8 cellular contexts compared by ENCODE assay signal in the genomic region with DNA sequence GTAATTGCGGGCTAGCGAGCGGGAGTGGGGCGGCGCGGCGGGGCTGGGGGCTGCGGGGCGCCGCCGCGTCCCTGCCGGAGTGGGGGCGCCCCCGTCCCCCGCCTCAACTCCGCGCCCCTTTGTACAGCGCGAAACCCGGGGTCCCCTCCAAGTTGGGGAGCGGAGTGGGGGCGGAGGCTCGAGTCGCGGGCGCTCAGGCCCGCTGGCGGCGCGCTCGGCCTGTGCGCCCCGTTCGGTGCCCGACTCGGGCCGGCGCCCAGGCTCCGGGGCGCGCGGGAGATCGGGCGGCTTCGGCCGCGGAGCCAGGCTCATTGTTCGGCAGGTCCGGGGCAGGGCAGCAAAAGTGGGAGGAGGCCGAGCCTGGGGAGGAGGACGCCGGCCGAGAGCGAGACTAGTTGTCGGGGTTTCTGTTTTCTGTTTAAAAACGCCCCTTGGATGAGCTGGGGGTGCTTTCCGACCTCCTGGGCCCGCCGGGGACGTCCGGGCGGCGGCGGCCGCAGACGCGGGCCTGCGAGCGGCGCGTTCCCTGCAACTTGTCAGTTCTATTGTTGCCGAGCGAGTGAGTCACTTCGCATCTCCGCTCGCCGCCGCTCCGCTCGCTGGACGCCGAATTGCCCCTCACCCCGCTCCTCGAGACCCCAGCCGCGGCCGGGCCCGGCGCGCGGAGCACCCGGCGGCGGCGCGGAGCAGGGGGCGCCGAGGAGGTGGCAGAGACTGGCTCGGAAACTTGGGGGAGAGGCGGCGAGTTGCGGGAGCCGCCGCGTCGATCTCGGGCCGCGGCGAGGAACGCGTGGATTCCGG. TPM values are rescaled to one million over a fixed set of nuclear protein-coding genes. Genes with fewer than 3 reads are reported as not detected.
DNase-seq lines count a peak whose midpoint lies in the region; ATAC-seq, FAIRE-seq and TF ChIP-seq lines count a peak whose summit lies in the region.

No MANE protein-coding gene starts in this region.

- no peaks in the 10 kb centered on the region for H3K27me3 ChIP-seq in thyroid gland

- DNase-seq in AG20443 (ENCODE audit: low spot score) (peak; percentile 80), RKO (ENCODE audit: low spot score) (peak; percentile 87), frontal cortex (ENCODE audit: low spot score in 2 of 2) (peak; percentile 61 to 80), omental fat pad (ENCODE audit: low spot score) (no peak), thyroid gland (peak; percentile 46 to 49)
- peak; percentile 61 for DNase-seq in activated naive CD4-positive, alpha-beta T cell treated with anti-CD3 and anti-CD28 coated beads for 36 hours

- H3K9me3 ChIP-seq in thyroid gland, result no peaks in the 10 kb centered on the region

- H3K9me3 Mint-ChIP-seq in activated naive CD4-positive, alpha-beta T cell treated with anti-CD3 and anti-CD28 coated beads for 36 hours, result no peaks in the 10 kb centered on the region

- H3K36me3 ChIP-seq in thyroid gland, result no peaks in the 10 kb centered on the region

- intact Hi-C loops in activated naive CD4-positive, alpha-beta T cell treated with anti-CD3 and anti-CD28 coated beads for 36 hours (cut with micrococcal nuclease), result loop anchor here (1.0 to 5.0 kb wide), 7 partner anchors 32 to 388 kb away; a partner anchor contains a TSS
- intact Hi-C loops in thyroid gland (cut with DNase I), result loop anchor here (2.0 to 10.0 kb wide), 2 partner anchors 32 to 386 kb away; no protein-coding TSS in a partner anchor

- peaks cover 35% of the 10 kb centered on the region for H3K4me1 Mint-ChIP-seq in activated naive CD4-positive, alpha-beta T cell treated with anti-CD3 and anti-CD28 coated beads for 36 hours (ENCODE audit: low read depth)

- WGBS in thyroid gland, 2 donors, result 0% methylated on average over 2 to 3 of the region's 114 CpGs

- H3K27me3 Mint-ChIP-seq in activated naive CD4-positive, alpha-beta T cell treated with anti-CD3 and anti-CD28 coated beads for 36 hours (ENCODE audit: low read depth), result no peaks in the 10 kb centered on the region

- peaks cover 0 to 24% of the 10 kb centered on the region in 2 donors for H3K4me1 ChIP-seq in thyroid gland

- peak overlapping the region; percentile 96 for H3K4me3 Mint-ChIP-seq in activated naive CD4-positive, alpha-beta T cell treated with anti-CD3 and anti-CD28 coated beads for 36 hours

- H3K4me3 ChIP-seq in thyroid gland (replicated peaks in 1 of 3), result peak overlapping the region; percentile 92 to 98 (median 96)

- CTCF ChIA-PET in activated naive CD4-positive, alpha-beta T cell treated with anti-CD3 and anti-CD28 coated beads for 36 hours (lab: Charles Lee), result interaction anchor here (0.6 to 1.8 kb wide), 7 partner anchors 7 to 217 kb away, joined by 3 to 8 read pairs (median 4); no protein-coding TSS in a partner anchor

- no peak for FAIRE-seq in frontal cortex (lab: Jason Lieb, UNC)

- peak overlapping the region; percentile 93 for H3K27ac Mint-ChIP-seq in activated naive CD4-positive, alpha-beta T cell treated with anti-CD3 and anti-CD28 coated beads for 36 hours

- TF ChIP-seq CTCF in omental fat pad (IDR thresholded peaks at IDR 0.05) (no peak), thyroid gland (IDR thresholded peaks at IDR 0.05) (no peak)

- peaks cover 20% of the 10 kb centered on the region for H3K36me3 Mint-ChIP-seq in activated naive CD4-positive, alpha-beta T cell treated with anti-CD3 and anti-CD28 coated beads for 36 hours (ENCODE audit: low read depth)

- peak overlapping the region; percentile 66 to 95 (median 90) for H3K27ac ChIP-seq in thyroid gland

- TF ChIP-seq POLR2A in thyroid gland (IDR thresholded peaks at IDR 0.05), result peak in 1 of 2 donors; percentile 31

- ATAC-seq in GM18909 (IDR thresholded peaks at IDR 0.05; ENCODE audit: poor library complexity, unreplicated experiment) (peak; percentile 30), HG03139 (IDR thresholded peaks at IDR 0.05; ENCODE audit: unreplicated experiment) (peak; percentile 16), omental fat pad (ENCODE audit: low FRiP score) (peak; percentile 20)

RNA-seq across cellular contexts. Expression of a gene that starts 0.7 kb away (rescaled TPM):
- 10 to 100 TPM; 65.7 to 70.7 TPM for total RNA-seq in activated naive CD4-positive, alpha-beta T cell treated with anti-CD3 and anti-CD28 coated beads for 36 hours
- total RNA-seq in frontal cortex, result 87.2 TPM
- 100 to 1,000 TPM in 2 of 4 donors, 10 to 100 TPM in 2; 93.9 to 165 (median 111) TPM for total RNA-seq in omental fat pad
- 100 to 1,000 TPM in 2 of 4 donors, 10 to 100 TPM in 2; 54.8 to 156 (median 108) TPM for total RNA-seq in thyroid gland
